ENCODE assay signal across 16 cellular contexts in the genomic region with DNA sequence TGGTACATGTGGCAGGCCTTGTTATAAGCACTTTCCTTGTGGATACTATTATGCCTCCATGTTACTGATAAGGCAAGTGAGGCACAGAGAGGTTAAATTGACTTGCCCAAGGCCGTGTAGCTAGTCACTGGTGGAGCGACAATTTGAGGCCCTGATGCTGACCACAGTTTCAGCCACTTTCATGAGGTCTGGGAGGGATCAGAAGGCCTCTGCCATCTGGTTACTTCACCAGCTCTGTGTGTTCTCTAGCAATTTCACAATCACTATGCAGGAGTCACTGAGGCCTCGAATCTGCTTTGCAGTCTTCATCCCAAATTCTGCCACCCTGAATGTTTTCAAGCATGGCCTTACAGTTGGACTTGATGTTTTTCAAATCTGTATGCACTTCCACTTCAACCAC. TPM values are rescaled to one million over a fixed set of nuclear protein-coding genes. Genes with fewer than 3 reads are reported as not detected.
A peak's percentile ranks its signal among the peaks of the same experiment; 100 is the strongest.
DNase-seq lines count a peak whose midpoint lies in the region; ATAC-seq and TF ChIP-seq lines count a peak whose summit lies in the region.
"Had no signal": no experiment of that assay in that cellular context is flagged by ENCODE, and none has a peak within 500 bp of the region (broad histone marks: within the 10 kb centered on the region; RNA-seq: fewer than 3 reads in every experiment).

No MANE protein-coding gene starts in this region.

- DNase-seq in AML-193 (lab: John Stamatoyannopoulos, UW) (peak; percentile 32 to 44), NB4 (ENCODE audit: low read depth) (peak; percentile 59), fibroblast of gingiva (ENCODE audit: low read depth) (peak; percentile 64), omental fat pad (ENCODE audit: low spot score) (no peak), NCI-H446 treated with DMSO at 0.1 percent for 48 hours (lab: John Stamatoyannopoulos, UW) (no peak)
- no peak for DNase-seq in T-helper 2 cell treated with Interferon-gamma antibody and Interleukin-4, amounts not matched to agents 5 μg/mL and 100 μg/mL, for 36 hours (ENCODE audit: low spot score)
- DNase-seq: activated CD4-positive, alpha-beta T cell treated with anti-CD3 and anti-CD28 coated beads, Interleukin-2, amount 50 U/mL, for 1 hour; anterior cingulate cortex; heart right ventricle; SHP77; stimulated activated naive CD4-positive, alpha-beta T cell; upper lobe of right lung had no signal

- H3K27me3 Mint-ChIP-seq in T-helper 2 cell treated with Interferon-gamma antibody and Interleukin-4, amounts not matched to agents 5 μg/mL and 100 μg/mL, for 36 hours (ENCODE audit: low read depth), result no peaks in the 10 kb centered on the region

- peaks cover 13% of the 10 kb centered on the region for H3K4me1 Mint-ChIP-seq in T-helper 2 cell treated with Interferon-gamma antibody and Interleukin-4, amounts not matched to agents 5 μg/mL and 100 μg/mL, for 36 hours (ENCODE audit: low read depth)

- H3K36me3 Mint-ChIP-seq in T-helper 2 cell treated with Interferon-gamma antibody and Interleukin-4, amounts not matched to agents 5 μg/mL and 100 μg/mL, for 36 hours (ENCODE audit: low read depth), result peaks cover 10% of the 10 kb centered on the region

- no peak overlapping the region for H3K4me3 ChIP-seq in NB4 (ENCODE audit: low read depth, low read length)
- H3K4me3 ChIP-seq: heart right ventricle, smooth muscle cell, upper lobe of right lung had no signal

- no peak for TF ChIP-seq POLR2A in NB4 (IDR thresholded peaks at IDR 0.05; ENCODE audit: extremely low read depth, insufficient read length)

- H3K4me3 Mint-ChIP-seq in T-helper 2 cell treated with Interferon-gamma antibody and Interleukin-4, amounts not matched to agents 5 μg/mL and 100 μg/mL, for 36 hours, result no peak overlapping the region

- no peaks in the 10 kb centered on the region for H3K9me3 Mint-ChIP-seq in T-helper 2 cell treated with Interferon-gamma antibody and Interleukin-4, amounts not matched to agents 5 μg/mL and 100 μg/mL, for 36 hours
- H3K9me3 Mint-ChIP-seq: activated T-helper 2 cell treated with anti-CD3 and anti-CD28 coated beads, Interferon-gamma antibody, Interleukin-2, Interleukin-4, amounts not matched to agents 10 μg/mL and 5 μg/mL and 100 μg/mL, durations not matched to agents 14 hours and 24 hours and 36 hours had no signal

- peak; percentile 61 for ATAC-seq in GM19395 (IDR thresholded peaks at IDR 0.05; ENCODE audit: unreplicated experiment)
- no peak for ATAC-seq in omental fat pad (ENCODE audit: low FRiP score)
- ATAC-seq in HG03097 (IDR thresholded peaks at IDR 0.05; ENCODE audit: low FRiP score, unreplicated experiment), result no peak
- ATAC-seq: heart right ventricle, upper lobe of right lung had no signal

- TF ChIP-seq CTCF in NB4 (IDR thresholded peaks at IDR 0.05; ENCODE audit: low read depth, low read length), result no peak
- no peak for TF ChIP-seq CTCF in omental fat pad (IDR thresholded peaks at IDR 0.05)

- H3K27ac Mint-ChIP-seq in T-helper 2 cell treated with Interferon-gamma antibody and Interleukin-4, amounts not matched to agents 5 μg/mL and 100 μg/mL, for 36 hours, result no peak overlapping the region
- H3K27ac Mint-ChIP-seq: activated T-helper 2 cell treated with anti-CD3 and anti-CD28 coated beads, Interferon-gamma antibody, Interleukin-2, Interleukin-4, amounts not matched to agents 10 μg/mL and 5 μg/mL and 100 μg/mL, durations not matched to agents 14 hours and 24 hours and 36 hours had no signal

RNA-seq across cellular contexts. Expression of a gene that starts 9.1 kb away (rescaled TPM):
- 10 to 100 TPM in 1 of 4 donors, 1 to 10 TPM in 3; 5.8 to 18.4 (median 7.6) TPM for total RNA-seq in omental fat pad

Comparison
In these comparisons a context has a peak if more than half of its experiments do, and no peak if none do; other contexts are left out.
1. DNase-seq: peak in AML-193 (2 of 2), NB4 (single experiment) and fibroblast of gingiva (single experiment); none in omental fat pad (single experiment), NCI-H446 treated with DMSO at 0.1 percent for 48 hours (single experiment) and T-helper 2 cell treated with Interferon-gamma antibody and Interleukin-4, amounts not matched to agents 5 μg/mL and 100 μg/mL, for 36 hours (single experiment).